In the genomic region with DNA sequence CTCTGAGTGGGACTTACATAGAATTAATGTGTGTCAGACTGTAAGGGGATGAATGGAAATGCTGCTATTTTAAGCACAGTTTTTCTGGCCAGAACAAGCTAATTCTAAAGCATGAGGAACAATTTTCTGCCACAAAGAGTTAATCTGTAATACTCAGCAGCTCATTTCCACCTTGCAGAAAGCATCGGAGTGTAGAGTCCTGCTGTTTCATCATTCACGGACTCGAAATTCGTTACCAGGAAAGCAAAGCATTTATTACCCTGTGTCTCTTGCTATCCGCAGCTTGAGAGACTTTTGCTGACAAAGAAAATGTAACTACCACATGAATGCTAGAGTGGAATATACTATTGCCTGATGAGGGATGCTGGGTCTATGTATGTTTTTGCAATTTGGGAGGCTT, we compare ENCODE assay signal across 1 cellular context.
TF ChIP-seq lines count a peak whose summit lies in the region.

No MANE protein-coding gene starts in this region.

TF ChIP-seq in WTC11, 78 proteins besides CTCF, POLR2A, EP300 and RAD21 (continued from another document):
- TF ChIP-seq STAT6 (CRISPR knock-in tag; conservative IDR thresholded peaks at IDR 0.05; ENCODE audit: low read depth) (no peak), GABPB1 (CRISPR knock-in tag; IDR thresholded peaks at IDR 0.05) (no peak), ESRRA (CRISPR knock-in tag; IDR thresholded peaks at IDR 0.05; ENCODE audit: borderline replicate concordance) (no peak)
- TF ChIP-seq, protein P1, sequence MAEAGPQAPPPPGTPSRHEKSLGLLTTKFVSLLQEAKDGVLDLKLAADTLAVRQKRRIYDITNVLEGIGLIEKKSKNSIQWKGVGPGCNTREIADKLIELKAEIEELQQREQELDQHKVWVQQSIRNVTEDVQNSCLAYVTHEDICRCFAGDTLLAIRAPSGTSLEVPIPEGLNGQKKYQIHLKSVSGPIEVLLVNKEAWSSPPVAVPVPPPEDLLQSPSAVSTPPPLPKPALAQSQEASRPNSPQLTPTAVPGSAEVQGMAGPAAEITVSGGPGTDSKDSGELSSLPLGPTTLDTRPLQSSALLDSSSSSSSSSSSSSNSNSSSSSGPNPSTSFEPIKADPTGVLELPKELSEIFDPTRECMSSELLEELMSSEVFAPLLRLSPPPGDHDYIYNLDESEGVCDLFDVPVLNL (CRISPR knock-in tag; IDR thresholded peaks at IDR 0.05; ENCODE audit: borderline replicate concordance, low read depth), result no peak
- TF ChIP-seq, protein P2, sequence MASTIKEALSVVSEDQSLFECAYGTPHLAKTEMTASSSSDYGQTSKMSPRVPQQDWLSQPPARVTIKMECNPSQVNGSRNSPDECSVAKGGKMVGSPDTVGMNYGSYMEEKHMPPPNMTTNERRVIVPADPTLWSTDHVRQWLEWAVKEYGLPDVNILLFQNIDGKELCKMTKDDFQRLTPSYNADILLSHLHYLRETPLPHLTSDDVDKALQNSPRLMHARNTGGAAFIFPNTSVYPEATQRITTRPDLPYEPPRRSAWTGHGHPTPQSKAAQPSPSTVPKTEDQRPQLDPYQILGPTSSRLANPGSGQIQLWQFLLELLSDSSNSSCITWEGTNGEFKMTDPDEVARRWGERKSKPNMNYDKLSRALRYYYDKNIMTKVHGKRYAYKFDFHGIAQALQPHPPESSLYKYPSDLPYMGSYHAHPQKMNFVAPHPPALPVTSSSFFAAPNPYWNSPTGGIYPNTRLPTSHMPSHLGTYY (CRISPR knock-in tag; IDR thresholded peaks at IDR 0.05), result no peak
TF ChIP-seq in WTC11: peak in this region for 0.
